1 cellular context compared by ENCODE assay signal in the genomic region with DNA sequence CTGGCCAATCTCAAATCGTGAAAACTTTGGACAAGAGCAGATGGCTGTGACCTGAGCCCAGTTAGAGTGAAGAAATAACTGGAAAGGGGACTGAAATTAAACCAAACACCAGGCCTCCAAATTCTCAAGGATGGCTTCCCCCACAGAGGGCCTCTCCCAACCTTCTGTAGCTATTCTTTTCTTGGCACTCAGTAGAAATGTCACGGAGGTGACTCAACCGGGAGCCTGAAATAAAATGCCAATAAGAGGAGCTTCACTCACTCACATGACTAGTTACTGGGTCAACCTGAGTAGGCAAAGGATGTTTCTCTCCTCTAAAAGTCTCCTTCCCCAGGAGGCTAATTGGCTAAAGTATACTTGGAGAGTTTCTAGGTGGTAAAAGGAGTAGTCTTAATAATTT.
TF ChIP-seq lines count a peak whose summit lies in the region.

No MANE protein-coding gene starts in this region.

TF ChIP-seq in GM23338, 12 proteins besides CTCF, POLR2A, EP300 and RAD21 (continued from another document):
- TF ChIP-seq, protein P1, sequence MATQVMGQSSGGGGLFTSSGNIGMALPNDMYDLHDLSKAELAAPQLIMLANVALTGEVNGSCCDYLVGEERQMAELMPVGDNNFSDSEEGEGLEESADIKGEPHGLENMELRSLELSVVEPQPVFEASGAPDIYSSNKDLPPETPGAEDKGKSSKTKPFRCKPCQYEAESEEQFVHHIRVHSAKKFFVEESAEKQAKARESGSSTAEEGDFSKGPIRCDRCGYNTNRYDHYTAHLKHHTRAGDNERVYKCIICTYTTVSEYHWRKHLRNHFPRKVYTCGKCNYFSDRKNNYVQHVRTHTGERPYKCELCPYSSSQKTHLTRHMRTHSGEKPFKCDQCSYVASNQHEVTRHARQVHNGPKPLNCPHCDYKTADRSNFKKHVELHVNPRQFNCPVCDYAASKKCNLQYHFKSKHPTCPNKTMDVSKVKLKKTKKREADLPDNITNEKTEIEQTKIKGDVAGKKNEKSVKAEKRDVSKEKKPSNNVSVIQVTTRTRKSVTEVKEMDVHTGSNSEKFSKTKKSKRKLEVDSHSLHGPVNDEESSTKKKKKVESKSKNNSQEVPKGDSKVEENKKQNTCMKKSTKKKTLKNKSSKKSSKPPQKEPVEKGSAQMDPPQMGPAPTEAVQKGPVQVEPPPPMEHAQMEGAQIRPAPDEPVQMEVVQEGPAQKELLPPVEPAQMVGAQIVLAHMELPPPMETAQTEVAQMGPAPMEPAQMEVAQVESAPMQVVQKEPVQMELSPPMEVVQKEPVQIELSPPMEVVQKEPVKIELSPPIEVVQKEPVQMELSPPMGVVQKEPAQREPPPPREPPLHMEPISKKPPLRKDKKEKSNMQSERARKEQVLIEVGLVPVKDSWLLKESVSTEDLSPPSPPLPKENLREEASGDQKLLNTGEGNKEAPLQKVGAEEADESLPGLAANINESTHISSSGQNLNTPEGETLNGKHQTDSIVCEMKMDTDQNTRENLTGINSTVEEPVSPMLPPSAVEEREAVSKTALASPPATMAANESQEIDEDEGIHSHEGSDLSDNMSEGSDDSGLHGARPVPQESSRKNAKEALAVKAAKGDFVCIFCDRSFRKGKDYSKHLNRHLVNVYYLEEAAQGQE (IDR thresholded peaks at IDR 0.05; ENCODE audit: unreplicated experiment): no peak
- TF ChIP-seq, protein P2, sequence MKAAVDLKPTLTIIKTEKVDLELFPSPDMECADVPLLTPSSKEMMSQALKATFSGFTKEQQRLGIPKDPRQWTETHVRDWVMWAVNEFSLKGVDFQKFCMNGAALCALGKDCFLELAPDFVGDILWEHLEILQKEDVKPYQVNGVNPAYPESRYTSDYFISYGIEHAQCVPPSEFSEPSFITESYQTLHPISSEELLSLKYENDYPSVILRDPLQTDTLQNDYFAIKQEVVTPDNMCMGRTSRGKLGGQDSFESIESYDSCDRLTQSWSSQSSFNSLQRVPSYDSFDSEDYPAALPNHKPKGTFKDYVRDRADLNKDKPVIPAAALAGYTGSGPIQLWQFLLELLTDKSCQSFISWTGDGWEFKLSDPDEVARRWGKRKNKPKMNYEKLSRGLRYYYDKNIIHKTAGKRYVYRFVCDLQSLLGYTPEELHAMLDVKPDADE (IDR thresholded peaks at IDR 0.05): no peak
- TF ChIP-seq POLR2AphosphoS5 (IDR thresholded peaks at IDR 0.05; ENCODE audit: low read depth) (no peak), NANOG (IDR thresholded peaks at IDR 0.05; ENCODE audit: borderline replicate concordance) (no peak), EZH2phosphoT487 (IDR thresholded peaks at IDR 0.05; ENCODE audit: unreplicated experiment) (no peak), JUNB (IDR thresholded peaks at IDR 0.05; ENCODE audit: unreplicated experiment) (no peak), ZNF331 (CRISPR knock-in tag; IDR thresholded peaks at IDR 0.05; ENCODE audit: low read depth) (no peak)
- TF ChIP-seq, protein P3, sequence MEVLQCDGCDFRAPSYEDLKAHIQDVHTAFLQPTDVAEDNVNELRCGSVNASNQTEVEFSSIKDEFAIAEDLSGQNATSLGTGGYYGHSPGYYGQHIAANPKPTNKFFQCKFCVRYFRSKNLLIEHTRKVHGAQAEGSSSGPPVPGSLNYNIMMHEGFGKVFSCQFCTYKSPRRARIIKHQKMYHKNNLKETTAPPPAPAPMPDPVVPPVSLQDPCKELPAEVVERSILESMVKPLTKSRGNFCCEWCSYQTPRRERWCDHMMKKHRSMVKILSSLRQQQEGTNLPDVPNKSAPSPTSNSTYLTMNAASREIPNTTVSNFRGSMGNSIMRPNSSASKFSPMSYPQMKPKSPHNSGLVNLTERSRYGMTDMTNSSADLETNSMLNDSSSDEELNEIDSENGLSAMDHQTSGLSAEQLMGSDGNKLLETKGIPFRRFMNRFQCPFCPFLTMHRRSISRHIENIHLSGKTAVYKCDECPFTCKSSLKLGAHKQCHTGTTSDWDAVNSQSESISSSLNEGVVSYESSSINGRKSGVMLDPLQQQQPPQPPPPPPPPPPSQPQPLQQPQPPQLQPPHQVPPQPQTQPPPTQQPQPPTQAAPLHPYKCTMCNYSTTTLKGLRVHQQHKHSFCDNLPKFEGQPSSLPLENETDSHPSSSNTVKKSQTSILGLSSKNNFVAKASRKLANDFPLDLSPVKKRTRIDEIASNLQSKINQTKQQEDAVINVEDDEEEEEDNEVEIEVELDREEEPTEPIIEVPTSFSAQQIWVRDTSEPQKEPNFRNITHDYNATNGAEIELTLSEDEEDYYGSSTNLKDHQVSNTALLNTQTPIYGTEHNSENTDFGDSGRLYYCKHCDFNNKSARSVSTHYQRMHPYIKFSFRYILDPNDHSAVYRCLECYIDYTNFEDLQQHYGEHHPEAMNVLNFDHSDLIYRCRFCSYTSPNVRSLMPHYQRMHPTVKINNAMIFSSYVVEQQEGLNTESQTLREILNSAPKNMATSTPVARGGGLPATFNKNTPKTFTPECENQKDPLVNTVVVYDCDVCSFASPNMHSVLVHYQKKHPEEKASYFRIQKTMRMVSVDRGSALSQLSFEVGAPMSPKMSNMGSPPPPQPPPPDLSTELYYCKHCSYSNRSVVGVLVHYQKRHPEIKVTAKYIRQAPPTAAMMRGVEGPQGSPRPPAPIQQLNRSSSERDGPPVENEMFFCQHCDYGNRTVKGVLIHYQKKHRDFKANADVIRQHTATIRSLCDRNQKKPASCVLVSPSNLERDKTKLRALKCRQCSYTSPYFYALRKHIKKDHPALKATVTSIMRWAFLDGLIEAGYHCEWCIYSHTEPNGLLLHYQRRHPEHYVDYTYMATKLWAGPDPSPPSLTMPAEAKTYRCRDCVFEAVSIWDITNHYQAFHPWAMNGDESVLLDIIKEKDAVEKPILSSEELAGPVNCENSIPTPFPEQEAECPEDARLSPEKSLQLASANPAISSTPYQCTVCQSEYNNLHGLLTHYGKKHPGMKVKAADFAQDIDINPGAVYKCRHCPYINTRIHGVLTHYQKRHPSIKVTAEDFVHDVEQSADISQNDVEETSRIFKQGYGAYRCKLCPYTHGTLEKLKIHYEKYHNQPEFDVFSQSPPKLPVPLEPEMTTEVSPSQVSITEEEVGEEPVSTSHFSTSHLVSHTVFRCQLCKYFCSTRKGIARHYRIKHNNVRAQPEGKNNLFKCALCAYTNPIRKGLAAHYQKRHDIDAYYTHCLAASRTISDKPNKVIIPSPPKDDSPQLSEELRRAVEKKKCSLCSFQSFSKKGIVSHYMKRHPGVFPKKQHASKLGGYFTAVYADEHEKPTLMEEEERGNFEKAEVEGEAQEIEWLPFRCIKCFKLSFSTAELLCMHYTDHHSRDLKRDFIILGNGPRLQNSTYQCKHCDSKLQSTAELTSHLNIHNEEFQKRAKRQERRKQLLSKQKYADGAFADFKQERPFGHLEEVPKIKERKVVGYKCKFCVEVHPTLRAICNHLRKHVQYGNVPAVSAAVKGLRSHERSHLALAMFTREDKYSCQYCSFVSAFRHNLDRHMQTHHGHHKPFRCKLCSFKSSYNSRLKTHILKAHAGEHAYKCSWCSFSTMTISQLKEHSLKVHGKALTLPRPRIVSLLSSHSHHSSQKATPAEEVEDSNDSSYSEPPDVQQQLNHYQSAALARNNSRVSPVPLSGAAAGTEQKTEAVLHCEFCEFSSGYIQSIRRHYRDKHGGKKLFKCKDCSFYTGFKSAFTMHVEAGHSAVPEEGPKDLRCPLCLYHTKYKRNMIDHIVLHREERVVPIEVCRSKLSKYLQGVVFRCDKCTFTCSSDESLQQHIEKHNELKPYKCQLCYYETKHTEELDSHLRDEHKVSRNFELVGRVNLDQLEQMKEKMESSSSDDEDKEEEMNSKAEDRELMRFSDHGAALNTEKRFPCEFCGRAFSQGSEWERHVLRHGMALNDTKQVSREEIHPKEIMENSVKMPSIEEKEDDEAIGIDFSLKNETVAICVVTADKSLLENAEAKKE (CRISPR knock-in tag; IDR thresholded peaks at IDR 0.05): no peak
